Comparison of ENCODE assay signal across 1 cellular context in the genomic region with DNA sequence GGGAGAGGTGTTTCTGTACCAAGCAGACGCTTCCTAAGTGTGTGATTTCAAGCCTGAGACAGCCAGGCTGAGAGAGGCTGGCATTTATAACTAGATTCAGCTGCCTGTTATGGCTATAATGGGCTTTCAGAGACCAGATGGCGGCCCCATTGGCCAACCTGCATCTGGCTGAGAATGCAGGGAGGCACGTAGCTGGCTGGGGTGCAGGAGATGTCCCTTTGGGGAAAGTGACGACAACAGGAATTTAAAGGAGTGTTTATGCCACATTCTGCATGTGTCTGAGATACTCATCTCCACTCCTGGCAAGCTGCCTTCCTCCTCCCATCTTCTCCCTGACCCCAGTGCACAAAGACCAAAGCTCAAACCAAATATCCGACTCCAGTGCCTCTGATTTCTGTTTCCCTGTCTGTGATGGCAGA.
TF ChIP-seq lines count a peak whose summit lies in the region.

No MANE protein-coding gene starts in this region.

TF ChIP-seq in HepG2, 621 proteins besides CTCF, POLR2A, EP300 and RAD21 (continued from another document):
- no peak for TF ChIP-seq HMGXB3 (CRISPR knock-in tag; IDR thresholded peaks at IDR 0.05; ENCODE audit: borderline replicate concordance)
- TF ChIP-seq, protein P1, sequence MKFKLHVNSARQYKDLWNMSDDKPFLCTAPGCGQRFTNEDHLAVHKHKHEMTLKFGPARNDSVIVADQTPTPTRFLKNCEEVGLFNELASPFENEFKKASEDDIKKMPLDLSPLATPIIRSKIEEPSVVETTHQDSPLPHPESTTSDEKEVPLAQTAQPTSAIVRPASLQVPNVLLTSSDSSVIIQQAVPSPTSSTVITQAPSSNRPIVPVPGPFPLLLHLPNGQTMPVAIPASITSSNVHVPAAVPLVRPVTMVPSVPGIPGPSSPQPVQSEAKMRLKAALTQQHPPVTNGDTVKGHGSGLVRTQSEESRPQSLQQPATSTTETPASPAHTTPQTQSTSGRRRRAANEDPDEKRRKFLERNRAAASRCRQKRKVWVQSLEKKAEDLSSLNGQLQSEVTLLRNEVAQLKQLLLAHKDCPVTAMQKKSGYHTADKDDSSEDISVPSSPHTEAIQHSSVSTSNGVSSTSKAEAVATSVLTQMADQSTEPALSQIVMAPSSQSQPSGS (CRISPR knock-in tag; IDR thresholded peaks at IDR 0.05), result no peak
- TF ChIP-seq ZBTB42 (CRISPR knock-in tag; IDR thresholded peaks at IDR 0.05), result no peak
- TF ChIP-seq CENPBD1 (CRISPR knock-in tag; IDR thresholded peaks at IDR 0.05; ENCODE audit: borderline replicate concordance, low read depth), result no peak
